Comparison of ENCODE assay signal across 1 cellular context in the genomic region with DNA sequence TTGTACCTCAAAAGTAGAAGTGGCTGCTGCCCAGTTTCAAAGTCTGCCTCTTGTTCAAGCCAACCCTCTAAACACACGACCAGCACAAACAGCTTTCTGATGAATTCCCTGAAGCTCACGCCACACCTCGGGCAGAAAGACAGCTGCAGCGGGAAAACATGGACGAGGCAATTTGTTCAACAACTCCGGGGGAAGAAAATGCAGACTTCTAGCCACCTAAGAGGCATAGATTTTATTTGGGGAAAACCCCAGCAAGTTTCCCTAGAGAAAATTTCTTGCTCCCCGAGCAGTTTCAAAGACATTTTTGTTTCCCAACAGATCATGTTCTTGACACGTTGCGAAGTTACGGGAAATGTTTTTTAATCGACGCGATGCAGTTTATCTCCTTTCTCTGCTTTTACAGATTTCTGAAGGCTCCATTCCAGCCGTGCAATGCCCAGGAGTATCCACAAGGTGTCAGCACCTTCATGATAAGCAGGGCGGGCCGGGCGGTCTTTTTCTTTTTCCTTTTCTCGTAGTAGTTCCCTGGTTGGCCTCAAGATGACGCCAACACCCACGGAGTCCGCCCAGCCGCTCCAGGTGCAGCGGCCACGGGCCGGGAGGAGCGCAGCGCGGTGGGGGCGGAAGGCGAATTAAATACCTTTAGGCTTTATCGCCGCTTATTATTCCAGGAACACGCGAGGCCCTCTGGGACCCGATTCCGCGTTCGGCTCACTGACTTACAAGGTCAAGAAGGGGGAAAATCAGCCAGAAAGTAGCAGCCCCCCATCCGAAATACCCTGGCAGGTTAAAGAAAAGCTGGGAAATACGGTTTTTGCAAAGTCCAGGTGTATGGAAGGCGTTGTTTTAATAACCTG.
TF ChIP-seq lines count a peak whose summit lies in the region.

No MANE protein-coding gene starts in this region.

TF ChIP-seq in HepG2, 621 proteins besides CTCF, POLR2A, EP300 and RAD21 (continued from another document and continues in another):
- TF ChIP-seq, protein P1, sequence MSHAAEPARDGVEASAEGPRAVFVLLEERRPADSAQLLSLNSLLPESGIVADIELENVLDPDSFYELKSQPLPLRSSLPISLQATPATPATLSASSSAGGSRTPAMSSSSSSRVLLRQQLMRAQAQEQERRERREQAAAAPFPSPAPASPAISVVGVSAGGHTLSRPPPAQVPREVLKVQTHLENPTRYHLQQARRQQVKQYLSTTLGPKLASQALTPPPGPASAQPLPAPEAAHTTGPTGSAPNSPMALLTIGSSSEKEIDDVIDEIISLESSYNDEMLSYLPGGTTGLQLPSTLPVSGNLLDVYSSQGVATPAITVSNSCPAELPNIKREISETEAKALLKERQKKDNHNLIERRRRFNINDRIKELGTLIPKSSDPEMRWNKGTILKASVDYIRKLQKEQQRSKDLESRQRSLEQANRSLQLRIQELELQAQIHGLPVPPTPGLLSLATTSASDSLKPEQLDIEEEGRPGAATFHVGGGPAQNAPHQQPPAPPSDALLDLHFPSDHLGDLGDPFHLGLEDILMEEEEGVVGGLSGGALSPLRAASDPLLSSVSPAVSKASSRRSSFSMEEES (CRISPR knock-in tag; IDR thresholded peaks at IDR 0.05), result no peak
- TF ChIP-seq SMAD3 (CRISPR knock-in tag; IDR thresholded peaks at IDR 0.05) (peak; percentile 44; the same call in 1 of the 2 replicates), ELF3 (CRISPR knock-in tag; IDR thresholded peaks at IDR 0.05) (peak; percentile 44), HOXA5 (CRISPR knock-in tag; IDR thresholded peaks at IDR 0.05) (0 out of 2 replicates have a peak, but pooled peaks have one; percentile 38), TARDBP (CRISPR knock-in tag; IDR thresholded peaks at IDR 0.05) (peak; percentile 59; the same call in 1 of the 2 replicates), ZBTB7B (CRISPR knock-in tag; IDR thresholded peaks at IDR 0.05) (no peak), SNRNP70 (IDR thresholded peaks at IDR 0.05; ENCODE audit: low read depth, low read length) (no peak), FIP1L1 (IDR thresholded peaks at IDR 0.05; ENCODE audit: borderline replicate concordance, insufficient read depth, low read depth, low read length) (no peak), U2AF2 (IDR thresholded peaks at IDR 0.05; ENCODE audit: low read depth, low read length) (no peak), MXD4 (CRISPR knock-in tag; IDR thresholded peaks at IDR 0.05) (0 out of 2 replicates have a peak, but pooled peaks have one; percentile 37), ZNF335 (CRISPR knock-in tag; IDR thresholded peaks at IDR 0.05) (no peak), KDM1A (CRISPR knock-in tag; IDR thresholded peaks at IDR 0.05) (no peak), GTF2F1 (IDR thresholded peaks at IDR 0.05; ENCODE audit: low read length) (0 out of 2 replicates have a peak, but pooled peaks have one; percentile 41), ZFX (CRISPR knock-in tag; IDR thresholded peaks at IDR 0.05; ENCODE audit: low read depth) (peak; percentile 29; the same call in 1 of the 2 replicates), ZNF570 (CRISPR knock-in tag; IDR thresholded peaks at IDR 0.05; ENCODE audit: borderline replicate concordance) (no peak), NONO (IDR thresholded peaks at IDR 0.05) (no peak), NONO (CRISPR knock-in tag; conservative IDR thresholded peaks at IDR 0.05) (peak; percentile 54; the same call in 1 of the 2 replicates), ZNF101 (CRISPR knock-in tag; IDR thresholded peaks at IDR 0.05; ENCODE audit: borderline replicate concordance, low read depth) (no peak), ZFY (CRISPR knock-in tag; IDR thresholded peaks at IDR 0.05) (no peak), NRL (CRISPR knock-in tag; IDR thresholded peaks at IDR 0.05; ENCODE audit: borderline replicate concordance) (no peak), SRSF1 (optimal IDR thresholded peaks at IDR 0.05; ENCODE audit: low read depth, low read length) (peak; percentile 32), ZNF883 (CRISPR knock-in tag; IDR thresholded peaks at IDR 0.05; ENCODE audit: not compliant biosample characterization) (peak; percentile 66), ZNF124 (CRISPR knock-in tag; IDR thresholded peaks at IDR 0.05) (peak; percentile 83; the same call in 1 of the 2 replicates), PCBP2 (optimal IDR thresholded peaks at IDR 0.05; ENCODE audit: low read depth, low read length, poor library complexity, severe bottlenecking) (no peak), TRIM24 (CRISPR knock-in tag; IDR thresholded peaks at IDR 0.05) (no peak), ARID2 (CRISPR knock-in tag; IDR thresholded peaks at IDR 0.05; ENCODE audit: borderline replicate concordance) (no peak), ZNF790 (CRISPR knock-in tag; IDR thresholded peaks at IDR 0.05; ENCODE audit: borderline replicate concordance) (no peak), ZFP90 (CRISPR knock-in tag; IDR thresholded peaks at IDR 0.05; ENCODE audit: borderline replicate concordance) (peak; percentile 41; the same call in 1 of the 2 replicates), FOSL1 (CRISPR knock-in tag; IDR thresholded peaks at IDR 0.05; ENCODE audit: borderline replicate concordance) (no peak), MTF2 (CRISPR knock-in tag; IDR thresholded peaks at IDR 0.05; ENCODE audit: borderline replicate concordance) (no peak; the same call in 1 of the 2 replicates), ZKSCAN8 (CRISPR knock-in tag; IDR thresholded peaks at IDR 0.05; ENCODE audit: borderline replicate concordance) (0 out of 2 replicates have a peak, but pooled peaks have one; percentile 43), HOXA7 (CRISPR knock-in tag; IDR thresholded peaks at IDR 0.05) (no peak), KLF15 (CRISPR knock-in tag; IDR thresholded peaks at IDR 0.05; ENCODE audit: borderline replicate concordance) (no peak), ZNF569 (CRISPR knock-in tag; IDR thresholded peaks at IDR 0.05; ENCODE audit: borderline replicate concordance) (no peak), PHF8 (CRISPR knock-in tag; IDR thresholded peaks at IDR 0.05) (peak; percentile 26; the same call in 1 of the 2 replicates), ZNF891 (CRISPR knock-in tag; IDR thresholded peaks at IDR 0.05) (no peak)
- TF ChIP-seq, protein P2, sequence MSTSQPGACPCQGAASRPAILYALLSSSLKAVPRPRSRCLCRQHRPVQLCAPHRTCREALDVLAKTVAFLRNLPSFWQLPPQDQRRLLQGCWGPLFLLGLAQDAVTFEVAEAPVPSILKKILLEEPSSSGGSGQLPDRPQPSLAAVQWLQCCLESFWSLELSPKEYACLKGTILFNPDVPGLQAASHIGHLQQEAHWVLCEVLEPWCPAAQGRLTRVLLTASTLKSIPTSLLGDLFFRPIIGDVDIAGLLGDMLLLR (CRISPR knock-in tag; IDR thresholded peaks at IDR 0.05), result no peak
- TF ChIP-seq, protein P3, sequence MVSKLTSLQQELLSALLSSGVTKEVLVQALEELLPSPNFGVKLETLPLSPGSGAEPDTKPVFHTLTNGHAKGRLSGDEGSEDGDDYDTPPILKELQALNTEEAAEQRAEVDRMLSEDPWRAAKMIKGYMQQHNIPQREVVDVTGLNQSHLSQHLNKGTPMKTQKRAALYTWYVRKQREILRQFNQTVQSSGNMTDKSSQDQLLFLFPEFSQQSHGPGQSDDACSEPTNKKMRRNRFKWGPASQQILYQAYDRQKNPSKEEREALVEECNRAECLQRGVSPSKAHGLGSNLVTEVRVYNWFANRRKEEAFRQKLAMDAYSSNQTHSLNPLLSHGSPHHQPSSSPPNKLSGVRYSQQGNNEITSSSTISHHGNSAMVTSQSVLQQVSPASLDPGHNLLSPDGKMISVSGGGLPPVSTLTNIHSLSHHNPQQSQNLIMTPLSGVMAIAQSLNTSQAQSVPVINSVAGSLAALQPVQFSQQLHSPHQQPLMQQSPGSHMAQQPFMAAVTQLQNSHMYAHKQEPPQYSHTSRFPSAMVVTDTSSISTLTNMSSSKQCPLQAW (CRISPR knock-in tag; IDR thresholded peaks at IDR 0.05), result peak; percentile 80; the same call in 1 of the 2 replicates
- TF ChIP-seq, protein P4, sequence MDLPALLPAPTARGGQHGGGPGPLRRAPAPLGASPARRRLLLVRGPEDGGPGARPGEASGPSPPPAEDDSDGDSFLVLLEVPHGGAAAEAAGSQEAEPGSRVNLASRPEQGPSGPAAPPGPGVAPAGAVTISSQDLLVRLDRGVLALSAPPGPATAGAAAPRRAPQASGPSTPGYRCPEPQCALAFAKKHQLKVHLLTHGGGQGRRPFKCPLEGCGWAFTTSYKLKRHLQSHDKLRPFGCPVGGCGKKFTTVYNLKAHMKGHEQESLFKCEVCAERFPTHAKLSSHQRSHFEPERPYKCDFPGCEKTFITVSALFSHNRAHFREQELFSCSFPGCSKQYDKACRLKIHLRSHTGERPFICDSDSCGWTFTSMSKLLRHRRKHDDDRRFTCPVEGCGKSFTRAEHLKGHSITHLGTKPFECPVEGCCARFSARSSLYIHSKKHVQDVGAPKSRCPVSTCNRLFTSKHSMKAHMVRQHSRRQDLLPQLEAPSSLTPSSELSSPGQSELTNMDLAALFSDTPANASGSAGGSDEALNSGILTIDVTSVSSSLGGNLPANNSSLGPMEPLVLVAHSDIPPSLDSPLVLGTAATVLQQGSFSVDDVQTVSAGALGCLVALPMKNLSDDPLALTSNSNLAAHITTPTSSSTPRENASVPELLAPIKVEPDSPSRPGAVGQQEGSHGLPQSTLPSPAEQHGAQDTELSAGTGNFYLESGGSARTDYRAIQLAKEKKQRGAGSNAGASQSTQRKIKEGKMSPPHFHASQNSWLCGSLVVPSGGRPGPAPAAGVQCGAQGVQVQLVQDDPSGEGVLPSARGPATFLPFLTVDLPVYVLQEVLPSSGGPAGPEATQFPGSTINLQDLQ (CRISPR knock-in tag; IDR thresholded peaks at IDR 0.05), result no peak
- TF ChIP-seq, protein P5, sequence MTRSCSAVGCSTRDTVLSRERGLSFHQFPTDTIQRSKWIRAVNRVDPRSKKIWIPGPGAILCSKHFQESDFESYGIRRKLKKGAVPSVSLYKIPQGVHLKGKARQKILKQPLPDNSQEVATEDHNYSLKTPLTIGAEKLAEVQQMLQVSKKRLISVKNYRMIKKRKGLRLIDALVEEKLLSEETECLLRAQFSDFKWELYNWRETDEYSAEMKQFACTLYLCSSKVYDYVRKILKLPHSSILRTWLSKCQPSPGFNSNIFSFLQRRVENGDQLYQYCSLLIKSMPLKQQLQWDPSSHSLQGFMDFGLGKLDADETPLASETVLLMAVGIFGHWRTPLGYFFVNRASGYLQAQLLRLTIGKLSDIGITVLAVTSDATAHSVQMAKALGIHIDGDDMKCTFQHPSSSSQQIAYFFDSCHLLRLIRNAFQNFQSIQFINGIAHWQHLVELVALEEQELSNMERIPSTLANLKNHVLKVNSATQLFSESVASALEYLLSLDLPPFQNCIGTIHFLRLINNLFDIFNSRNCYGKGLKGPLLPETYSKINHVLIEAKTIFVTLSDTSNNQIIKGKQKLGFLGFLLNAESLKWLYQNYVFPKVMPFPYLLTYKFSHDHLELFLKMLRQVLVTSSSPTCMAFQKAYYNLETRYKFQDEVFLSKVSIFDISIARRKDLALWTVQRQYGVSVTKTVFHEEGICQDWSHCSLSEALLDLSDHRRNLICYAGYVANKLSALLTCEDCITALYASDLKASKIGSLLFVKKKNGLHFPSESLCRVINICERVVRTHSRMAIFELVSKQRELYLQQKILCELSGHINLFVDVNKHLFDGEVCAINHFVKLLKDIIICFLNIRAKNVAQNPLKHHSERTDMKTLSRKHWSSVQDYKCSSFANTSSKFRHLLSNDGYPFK (CRISPR knock-in tag; IDR thresholded peaks at IDR 0.05; ENCODE audit: borderline replicate concordance), result no peak
- TF ChIP-seq, protein P6, sequence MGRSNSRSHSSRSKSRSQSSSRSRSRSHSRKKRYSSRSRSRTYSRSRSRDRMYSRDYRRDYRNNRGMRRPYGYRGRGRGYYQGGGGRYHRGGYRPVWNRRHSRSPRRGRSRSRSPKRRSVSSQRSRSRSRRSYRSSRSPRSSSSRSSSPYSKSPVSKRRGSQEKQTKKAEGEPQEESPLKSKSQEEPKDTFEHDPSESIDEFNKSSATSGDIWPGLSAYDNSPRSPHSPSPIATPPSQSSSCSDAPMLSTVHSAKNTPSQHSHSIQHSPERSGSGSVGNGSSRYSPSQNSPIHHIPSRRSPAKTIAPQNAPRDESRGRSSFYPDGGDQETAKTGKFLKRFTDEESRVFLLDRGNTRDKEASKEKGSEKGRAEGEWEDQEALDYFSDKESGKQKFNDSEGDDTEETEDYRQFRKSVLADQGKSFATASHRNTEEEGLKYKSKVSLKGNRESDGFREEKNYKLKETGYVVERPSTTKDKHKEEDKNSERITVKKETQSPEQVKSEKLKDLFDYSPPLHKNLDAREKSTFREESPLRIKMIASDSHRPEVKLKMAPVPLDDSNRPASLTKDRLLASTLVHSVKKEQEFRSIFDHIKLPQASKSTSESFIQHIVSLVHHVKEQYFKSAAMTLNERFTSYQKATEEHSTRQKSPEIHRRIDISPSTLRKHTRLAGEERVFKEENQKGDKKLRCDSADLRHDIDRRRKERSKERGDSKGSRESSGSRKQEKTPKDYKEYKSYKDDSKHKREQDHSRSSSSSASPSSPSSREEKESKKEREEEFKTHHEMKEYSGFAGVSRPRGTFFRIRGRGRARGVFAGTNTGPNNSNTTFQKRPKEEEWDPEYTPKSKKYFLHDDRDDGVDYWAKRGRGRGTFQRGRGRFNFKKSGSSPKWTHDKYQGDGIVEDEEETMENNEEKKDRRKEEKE (IDR thresholded peaks at IDR 0.05), result no peak
- TF ChIP-seq, protein P7, sequence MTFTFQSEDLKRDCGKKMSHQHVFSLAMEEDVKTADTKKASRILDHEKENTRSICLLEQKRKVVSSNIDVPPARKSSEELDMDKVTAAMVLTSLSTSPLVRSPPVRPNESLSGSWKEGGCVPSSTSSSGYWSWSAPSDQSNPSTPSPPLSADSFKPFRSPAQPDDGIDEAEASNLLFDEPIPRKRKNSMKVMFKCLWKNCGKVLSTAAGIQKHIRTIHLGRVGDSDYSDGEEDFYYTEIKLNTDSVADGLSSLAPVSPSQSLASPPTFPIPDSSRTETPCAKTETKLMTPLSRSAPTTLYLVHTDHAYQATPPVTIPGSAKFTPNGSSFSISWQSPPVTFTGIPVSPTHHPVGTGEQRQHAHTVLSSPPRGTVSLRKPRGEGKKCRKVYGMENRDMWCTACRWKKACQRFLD (CRISPR knock-in tag; IDR thresholded peaks at IDR 0.05; ENCODE audit: borderline replicate concordance), result no peak; the same call in 1 of the 2 replicates
- TF ChIP-seq, protein P8, sequence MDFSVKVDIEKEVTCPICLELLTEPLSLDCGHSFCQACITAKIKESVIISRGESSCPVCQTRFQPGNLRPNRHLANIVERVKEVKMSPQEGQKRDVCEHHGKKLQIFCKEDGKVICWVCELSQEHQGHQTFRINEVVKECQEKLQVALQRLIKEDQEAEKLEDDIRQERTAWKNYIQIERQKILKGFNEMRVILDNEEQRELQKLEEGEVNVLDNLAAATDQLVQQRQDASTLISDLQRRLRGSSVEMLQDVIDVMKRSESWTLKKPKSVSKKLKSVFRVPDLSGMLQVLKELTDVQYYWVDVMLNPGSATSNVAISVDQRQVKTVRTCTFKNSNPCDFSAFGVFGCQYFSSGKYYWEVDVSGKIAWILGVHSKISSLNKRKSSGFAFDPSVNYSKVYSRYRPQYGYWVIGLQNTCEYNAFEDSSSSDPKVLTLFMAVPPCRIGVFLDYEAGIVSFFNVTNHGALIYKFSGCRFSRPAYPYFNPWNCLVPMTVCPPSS (IDR thresholded peaks at IDR 0.05), result no peak
- TF ChIP-seq, protein P9, sequence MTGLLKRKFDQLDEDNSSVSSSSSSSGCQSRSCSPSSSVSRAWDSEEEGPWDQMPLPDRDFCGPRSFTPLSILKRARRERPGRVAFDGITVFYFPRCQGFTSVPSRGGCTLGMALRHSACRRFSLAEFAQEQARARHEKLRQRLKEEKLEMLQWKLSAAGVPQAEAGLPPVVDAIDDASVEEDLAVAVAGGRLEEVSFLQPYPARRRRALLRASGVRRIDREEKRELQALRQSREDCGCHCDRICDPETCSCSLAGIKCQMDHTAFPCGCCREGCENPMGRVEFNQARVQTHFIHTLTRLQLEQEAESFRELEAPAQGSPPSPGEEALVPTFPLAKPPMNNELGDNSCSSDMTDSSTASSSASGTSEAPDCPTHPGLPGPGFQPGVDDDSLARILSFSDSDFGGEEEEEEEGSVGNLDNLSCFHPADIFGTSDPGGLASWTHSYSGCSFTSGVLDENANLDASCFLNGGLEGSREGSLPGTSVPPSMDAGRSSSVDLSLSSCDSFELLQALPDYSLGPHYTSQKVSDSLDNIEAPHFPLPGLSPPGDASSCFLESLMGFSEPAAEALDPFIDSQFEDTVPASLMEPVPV (CRISPR knock-in tag; IDR thresholded peaks at IDR 0.05), result no peak
